In the genomic region with DNA sequence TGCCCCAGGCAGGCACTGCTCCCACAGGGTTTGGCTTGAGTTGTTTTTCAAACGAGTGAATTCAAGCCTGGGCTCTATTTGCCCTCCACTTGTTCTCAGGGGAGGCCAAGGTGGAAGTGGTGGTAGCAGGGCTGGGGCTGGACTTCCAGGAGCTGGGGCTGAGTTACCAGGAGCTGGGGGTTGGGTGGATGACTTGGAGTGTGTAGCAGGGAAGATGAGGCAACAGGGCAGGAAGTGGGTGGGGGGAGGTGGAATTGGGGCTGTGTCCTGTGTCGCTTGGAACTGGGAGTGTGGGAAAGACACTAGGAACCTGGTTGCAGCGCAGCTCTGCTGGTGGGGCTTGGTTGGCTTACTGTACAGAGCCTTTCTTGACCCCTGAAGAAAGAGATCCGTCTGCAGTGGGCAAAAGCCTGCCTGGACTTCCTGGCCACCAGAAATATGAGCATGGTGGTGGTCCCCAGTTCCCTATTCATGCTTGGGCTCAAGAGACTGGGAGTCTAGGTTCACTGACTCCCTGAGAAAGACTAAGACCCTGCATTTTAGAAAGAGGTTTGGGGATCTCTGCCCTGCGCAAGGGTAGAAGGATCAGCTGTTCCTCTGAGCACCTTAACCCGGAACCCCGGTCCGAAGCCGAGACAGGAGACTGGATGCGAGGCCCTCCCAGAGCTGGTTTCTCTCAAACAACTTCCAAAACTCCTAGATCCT, we compare ENCODE assay signal across 10 cellular contexts. TPM values are rescaled to one million over a fixed set of nuclear protein-coding genes. Genes with fewer than 3 reads are reported as not detected.
DNase-seq lines count a peak whose midpoint lies in the region; ATAC-seq, FAIRE-seq and TF ChIP-seq lines count a peak whose summit lies in the region.
"Had no signal": no experiment of that assay in that cellular context is flagged by ENCODE, and none has a peak within 500 bp of the region (broad histone marks: within the 10 kb centered on the region; RNA-seq: fewer than 3 reads in every experiment).

No MANE protein-coding gene starts in this region.

- H4K20me1 ChIP-seq in hepatocyte (ENCODE audit: insufficient read depth, poor library complexity, severe bottlenecking): no peaks in the 10 kb centered on the region

- no peaks in the 10 kb centered on the region for H3K9me2 ChIP-seq in hepatocyte (replicated peaks; ENCODE audit: insufficient read depth)

- peak overlapping the region; percentile 87 for H3K4me2 ChIP-seq in hepatocyte

- H3K4me1 ChIP-seq in hepatocyte (ENCODE audit: insufficient read depth): peaks cover 24% of the 10 kb centered on the region

- peaks cover 26% of the 10 kb centered on the region for H3K4me1 Mint-ChIP-seq in activated T-cell treated with anti-CD3 and anti-CD28 coated beads, Interleukin-2, amount 50 U/mL, for 4 hours (ENCODE audit: low read depth)
- peaks cover 21% of the 10 kb centered on the region for H3K4me1 Mint-ChIP-seq in T-helper 1 cell treated with Interleukin-12 subunit alpha and Interleukin-12 subunit beta and Interleukin-4 antibody, amounts not matched to agents 30 μg/mL and 1 μg/mL, for 36 hours (ENCODE audit: low read depth)
- H3K4me1 Mint-ChIP-seq in stimulated activated naive CD8-positive, alpha-beta T cell treated with anti-CD3 and anti-CD28 coated beads, Interleukin-15, amount 100 ng/mL, for 72 hours: peaks cover 28% of the 10 kb centered on the region

- H3K27me3 ChIP-seq in hepatocyte: peaks cover 69% of the 10 kb centered on the region

- no peaks in the 10 kb centered on the region for H3K79me2 ChIP-seq in hepatocyte

- no peak for ATAC-seq in activated T-cell treated with anti-CD3 and anti-CD28 coated beads, Interleukin-2, amount 50 U/mL, for 4 hours
- no peak for ATAC-seq in stimulated activated naive CD8-positive, alpha-beta T cell treated with anti-CD3 and anti-CD28 coated beads, Interleukin-15, amount 100 ng/mL, for 72 hours
- ATAC-seq in HG02759 (IDR thresholded peaks at IDR 0.05; ENCODE audit: unreplicated experiment): no peak

- H2AFZ ChIP-seq in hepatocyte: no peak overlapping the region

- H3K27me3 Mint-ChIP-seq in activated T-cell treated with anti-CD3 and anti-CD28 coated beads, Interleukin-2, amount 50 U/mL, for 4 hours (ENCODE audit: low read depth): peaks cover 5% of the 10 kb centered on the region
- peaks cover 43% of the 10 kb centered on the region for H3K27me3 Mint-ChIP-seq in T-helper 1 cell treated with Interleukin-12 subunit alpha and Interleukin-12 subunit beta and Interleukin-4 antibody, amounts not matched to agents 30 μg/mL and 1 μg/mL, for 36 hours (ENCODE audit: low read depth)
- H3K27me3 Mint-ChIP-seq in stimulated activated naive CD8-positive, alpha-beta T cell treated with anti-CD3 and anti-CD28 coated beads, Interleukin-15, amount 100 ng/mL, for 72 hours: peaks cover 41% of the 10 kb centered on the region

- peak overlapping the region; percentile 77 for H3K27ac Mint-ChIP-seq in T-helper 1 cell treated with Interleukin-12 subunit alpha and Interleukin-12 subunit beta and Interleukin-4 antibody, amounts not matched to agents 30 μg/mL and 1 μg/mL, for 36 hours
- peak overlapping the region; percentile 80 to 91 for H3K27ac Mint-ChIP-seq in stimulated activated naive CD8-positive, alpha-beta T cell treated with anti-CD3 and anti-CD28 coated beads, Interleukin-15, amount 100 ng/mL, for 72 hours

- 53% methylated on average over 10 of the region's 10 CpGs for WGBS in hepatocyte (ENCODE audit: low lambda C conversion rate, missing lambda C conversion rate)

- no peak for TF ChIP-seq POLR2A in GM12891 (IDR thresholded peaks at IDR 0.05; ENCODE audit: low read depth, low read length)

- peak overlapping the region; percentile 75 for H3K4me3 Mint-ChIP-seq in activated T-cell treated with anti-CD3 and anti-CD28 coated beads, Interleukin-2, amount 50 U/mL, for 4 hours
- H3K4me3 Mint-ChIP-seq in T-helper 1 cell treated with Interleukin-12 subunit alpha and Interleukin-12 subunit beta and Interleukin-4 antibody, amounts not matched to agents 30 μg/mL and 1 μg/mL, for 36 hours: peak overlapping the region; percentile 53
- peak overlapping the region; percentile 79 to 80 for H3K4me3 Mint-ChIP-seq in stimulated activated naive CD8-positive, alpha-beta T cell treated with anti-CD3 and anti-CD28 coated beads, Interleukin-15, amount 100 ng/mL, for 72 hours

- DNase-seq in activated T-cell treated with anti-CD3 and anti-CD28 coated beads, Interleukin-2, amount 50 U/mL, for 4 hours: no peak
- DNase-seq in activated T-cell treated with anti-CD3 and anti-CD28 coated beads, Interleukin-2, amount 50 U/mL, for 1 hour: no peak
- no peak for DNase-seq in hepatocyte (ENCODE audit: low spot score)
- no peak for DNase-seq in stimulated activated naive CD8-positive, alpha-beta T cell treated with anti-CD3 and anti-CD28 coated beads, Interleukin-15, amount 100 ng/mL, for 72 hours
- DNase-seq in DMS114 treated with DMSO at 0.1 percent for 48 hours (lab: John Stamatoyannopoulos, UW; ENCODE audit: unreplicated experiment): no peak
- no peak for DNase-seq in GM12891 (ENCODE audit: insufficient read length, low spot score)
- DNase-seq: heart left ventricle, NCI-H1417 treated with DMSO at 0.1 percent for 48 hours had no signal

- no peaks in the 10 kb centered on the region for H3K36me3 ChIP-seq in hepatocyte (replicated peaks; ENCODE audit: insufficient read depth, low read depth)
- H3K36me3 ChIP-seq: heart left ventricle had no signal

- no peak for FAIRE-seq in GM12891 (lab: Jason Lieb, UNC)

- peaks cover 1% of the 10 kb centered on the region for H3K36me3 Mint-ChIP-seq in activated T-cell treated with anti-CD3 and anti-CD28 coated beads, Interleukin-2, amount 50 U/mL, for 4 hours (ENCODE audit: insufficient read depth)
- peaks cover 1% of the 10 kb centered on the region for H3K36me3 Mint-ChIP-seq in T-helper 1 cell treated with Interleukin-12 subunit alpha and Interleukin-12 subunit beta and Interleukin-4 antibody, amounts not matched to agents 30 μg/mL and 1 μg/mL, for 36 hours (ENCODE audit: low read depth)

- H3K9me3 Mint-ChIP-seq in activated T-cell treated with anti-CD3 and anti-CD28 coated beads, Interleukin-2, amount 50 U/mL, for 4 hours: no peaks in the 10 kb centered on the region
- no peaks in the 10 kb centered on the region for H3K9me3 Mint-ChIP-seq in T-helper 1 cell treated with Interleukin-12 subunit alpha and Interleukin-12 subunit beta and Interleukin-4 antibody, amounts not matched to agents 30 μg/mL and 1 μg/mL, for 36 hours
- no peaks in the 10 kb centered on the region for H3K9me3 Mint-ChIP-seq in stimulated activated naive CD8-positive, alpha-beta T cell treated with anti-CD3 and anti-CD28 coated beads, Interleukin-15, amount 100 ng/mL, for 72 hours

- H3K4me3 ChIP-seq in hepatocyte: no peak overlapping the region

- no peak overlapping the region for H3K27ac ChIP-seq in hepatocyte
- H3K27ac ChIP-seq: heart left ventricle had no signal

- no peaks in the 10 kb centered on the region for H3K9me3 ChIP-seq in hepatocyte (ENCODE audit: low read depth)
- H3K9me3 ChIP-seq: heart left ventricle had no signal

- TF ChIP-seq CTCF in hepatocyte (IDR thresholded peaks at IDR 0.05; ENCODE audit: poor library complexity): no peak

TF ChIP-seq in GM12891, 5 proteins besides CTCF, POLR2A, EP300 and RAD21:
- TF ChIP-seq SPI1 (IDR thresholded peaks at IDR 0.05; ENCODE audit: low read depth, low read length): no peak
- no peak for TF ChIP-seq POLR2AphosphoS5 (IDR thresholded peaks at IDR 0.05; ENCODE audit: low read depth, low read length)

RNA-seq across cellular contexts. Expression of a gene that starts 3.1 kb away (rescaled TPM):
- 1 to 10 TPM in 1 of 3 donors, under 1 TPM in 2; 0.55 to 1.3 (median 0.76) TPM for total RNA-seq in activated T-cell treated with anti-CD3 and anti-CD28 coated beads, Interleukin-2, amount 50 U/mL, for 4 hours
- not detected in 2 replicates for total RNA-seq in hepatocyte
- polyA plus RNA-seq in hepatocyte: 0.81 TPM in 1 of 2 replicates, not detected in the other
- polyA plus RNA-seq in GM12891 (2012; ENCODE audit: low read depth, missing spikeins): 0.21 TPM

RNA-seq across cellular contexts. Expression of a gene that starts 18.6 kb away (rescaled TPM):
- 10 to 100 TPM; 60.6 to 61.8 (median 61.6) TPM for total RNA-seq in activated T-cell treated with anti-CD3 and anti-CD28 coated beads, Interleukin-2, amount 50 U/mL, for 4 hours
- total RNA-seq in hepatocyte: 11.4 and 19.6 TPM in 2 replicates
- polyA plus RNA-seq in hepatocyte: 25.7 and 28.5 TPM in 2 replicates
- 13.2 TPM for polyA plus RNA-seq in GM12891 (2012; ENCODE audit: low read depth, missing spikeins)

RNA-seq across cellular contexts. Expression of a gene that starts 19.0 kb away (rescaled TPM):
- total RNA-seq in activated T-cell treated with anti-CD3 and anti-CD28 coated beads, Interleukin-2, amount 50 U/mL, for 4 hours: 10 to 100 TPM; 16.4 to 19.2 (median 17.4) TPM
- total RNA-seq in hepatocyte: 77.7 and 82.3 TPM in 2 replicates
- polyA plus RNA-seq in hepatocyte: 41.5 and 56.3 TPM in 2 replicates
- 18.1 TPM for polyA plus RNA-seq in GM12891 (2012; ENCODE audit: low read depth, missing spikeins)
